In the genomic region with DNA sequence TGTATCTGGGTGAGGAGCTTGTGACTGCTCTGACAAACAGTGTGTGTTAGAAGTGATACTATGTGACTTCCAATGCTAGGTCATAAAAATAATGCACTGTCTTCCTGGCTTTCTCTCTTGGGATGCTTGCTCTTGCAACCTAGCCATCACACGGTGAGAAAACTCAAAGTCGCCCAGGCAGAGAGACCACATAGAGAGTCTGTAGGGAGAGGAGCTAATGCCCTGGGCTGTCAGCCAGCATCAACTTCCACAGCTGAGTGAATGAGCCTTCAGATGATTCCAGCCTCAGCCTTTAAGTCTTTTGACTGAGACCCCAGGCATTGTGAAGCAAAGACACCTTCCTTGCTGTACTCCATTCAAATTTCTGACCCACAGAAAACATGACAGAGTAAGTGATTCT, we compare ENCODE assay signal across 1 cellular context.
TF ChIP-seq lines count a peak whose summit lies in the region.

No MANE protein-coding gene starts in this region.

TF ChIP-seq in SK-N-SH, 30 proteins besides CTCF, POLR2A, EP300 and RAD21:
- TF ChIP-seq RCOR1 (IDR thresholded peaks at IDR 0.05; ENCODE audit: low read length): no peak
- TF ChIP-seq FOXM1 (IDR thresholded peaks at IDR 0.05; ENCODE audit: low read depth): no peak
- TF ChIP-seq SIN3A (IDR thresholded peaks at IDR 0.05; ENCODE audit: borderline replicate concordance, low read depth, low read length): no peak
- TF ChIP-seq GATA2 (CRISPR knock-in tag; IDR thresholded peaks at IDR 0.05): no peak
- TF ChIP-seq, protein P1, sequence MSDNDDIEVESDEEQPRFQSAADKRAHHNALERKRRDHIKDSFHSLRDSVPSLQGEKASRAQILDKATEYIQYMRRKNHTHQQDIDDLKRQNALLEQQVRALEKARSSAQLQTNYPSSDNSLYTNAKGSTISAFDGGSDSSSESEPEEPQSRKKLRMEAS (IDR thresholded peaks at IDR 0.05; ENCODE audit: low read depth): no peak
- TF ChIP-seq, protein P2, sequence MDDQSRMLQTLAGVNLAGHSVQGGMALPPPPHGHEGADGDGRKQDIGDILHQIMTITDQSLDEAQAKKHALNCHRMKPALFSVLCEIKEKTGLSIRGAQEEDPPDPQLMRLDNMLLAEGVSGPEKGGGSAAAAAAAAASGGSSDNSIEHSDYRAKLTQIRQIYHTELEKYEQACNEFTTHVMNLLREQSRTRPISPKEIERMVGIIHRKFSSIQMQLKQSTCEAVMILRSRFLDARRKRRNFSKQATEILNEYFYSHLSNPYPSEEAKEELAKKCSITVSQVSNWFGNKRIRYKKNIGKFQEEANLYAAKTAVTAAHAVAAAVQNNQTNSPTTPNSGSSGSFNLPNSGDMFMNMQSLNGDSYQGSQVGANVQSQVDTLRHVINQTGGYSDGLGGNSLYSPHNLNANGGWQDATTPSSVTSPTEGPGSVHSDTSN (IDR thresholded peaks at IDR 0.05): no peak
- TF ChIP-seq CHD2 (IDR thresholded peaks at IDR 0.05; ENCODE audit: low read length, partially characterized antibody): no peak
- TF ChIP-seq YY1 (IDR thresholded peaks at IDR 0.05; ENCODE audit: low read depth): no peak
- TF ChIP-seq, protein P3, sequence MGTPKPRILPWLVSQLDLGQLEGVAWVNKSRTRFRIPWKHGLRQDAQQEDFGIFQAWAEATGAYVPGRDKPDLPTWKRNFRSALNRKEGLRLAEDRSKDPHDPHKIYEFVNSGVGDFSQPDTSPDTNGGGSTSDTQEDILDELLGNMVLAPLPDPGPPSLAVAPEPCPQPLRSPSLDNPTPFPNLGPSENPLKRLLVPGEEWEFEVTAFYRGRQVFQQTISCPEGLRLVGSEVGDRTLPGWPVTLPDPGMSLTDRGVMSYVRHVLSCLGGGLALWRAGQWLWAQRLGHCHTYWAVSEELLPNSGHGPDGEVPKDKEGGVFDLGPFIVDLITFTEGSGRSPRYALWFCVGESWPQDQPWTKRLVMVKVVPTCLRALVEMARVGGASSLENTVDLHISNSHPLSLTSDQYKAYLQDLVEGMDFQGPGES (IDR thresholded peaks at IDR 0.05; ENCODE audit: low read depth, low read length): no peak
- TF ChIP-seq ELF1 (IDR thresholded peaks at IDR 0.05): no peak
- no peak for TF ChIP-seq TAF1 (IDR thresholded peaks at IDR 0.05; ENCODE audit: borderline replicate concordance, low read depth, low read length)
- TF ChIP-seq, protein P4, sequence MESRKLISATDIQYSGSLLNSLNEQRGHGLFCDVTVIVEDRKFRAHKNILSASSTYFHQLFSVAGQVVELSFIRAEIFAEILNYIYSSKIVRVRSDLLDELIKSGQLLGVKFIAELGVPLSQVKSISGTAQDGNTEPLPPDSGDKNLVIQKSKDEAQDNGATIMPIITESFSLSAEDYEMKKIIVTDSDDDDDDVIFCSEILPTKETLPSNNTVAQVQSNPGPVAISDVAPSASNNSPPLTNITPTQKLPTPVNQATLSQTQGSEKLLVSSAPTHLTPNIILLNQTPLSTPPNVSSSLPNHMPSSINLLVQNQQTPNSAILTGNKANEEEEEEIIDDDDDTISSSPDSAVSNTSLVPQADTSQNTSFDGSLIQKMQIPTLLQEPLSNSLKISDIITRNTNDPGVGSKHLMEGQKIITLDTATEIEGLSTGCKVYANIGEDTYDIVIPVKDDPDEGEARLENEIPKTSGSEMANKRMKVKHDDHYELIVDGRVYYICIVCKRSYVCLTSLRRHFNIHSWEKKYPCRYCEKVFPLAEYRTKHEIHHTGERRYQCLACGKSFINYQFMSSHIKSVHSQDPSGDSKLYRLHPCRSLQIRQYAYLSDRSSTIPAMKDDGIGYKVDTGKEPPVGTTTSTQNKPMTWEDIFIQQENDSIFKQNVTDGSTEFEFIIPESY (IDR thresholded peaks at IDR 0.05; ENCODE audit: borderline replicate concordance, low read depth): no peak
- TF ChIP-seq, protein P5, sequence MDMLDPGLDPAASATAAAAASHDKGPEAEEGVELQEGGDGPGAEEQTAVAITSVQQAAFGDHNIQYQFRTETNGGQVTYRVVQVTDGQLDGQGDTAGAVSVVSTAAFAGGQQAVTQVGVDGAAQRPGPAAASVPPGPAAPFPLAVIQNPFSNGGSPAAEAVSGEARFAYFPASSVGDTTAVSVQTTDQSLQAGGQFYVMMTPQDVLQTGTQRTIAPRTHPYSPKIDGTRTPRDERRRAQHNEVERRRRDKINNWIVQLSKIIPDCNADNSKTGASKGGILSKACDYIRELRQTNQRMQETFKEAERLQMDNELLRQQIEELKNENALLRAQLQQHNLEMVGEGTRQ (IDR thresholded peaks at IDR 0.05; ENCODE audit: borderline replicate concordance, low read depth, low read length): no peak
- TF ChIP-seq FOXJ3 (CRISPR knock-in tag; IDR thresholded peaks at IDR 0.05): no peak
- no peak for TF ChIP-seq TEAD4 (IDR thresholded peaks at IDR 0.05; ENCODE audit: borderline replicate concordance, insufficient read depth)
- no peak for TF ChIP-seq FOSL2 (IDR thresholded peaks at IDR 0.05; ENCODE audit: borderline replicate concordance, low read depth)
- TF ChIP-seq, protein P6, sequence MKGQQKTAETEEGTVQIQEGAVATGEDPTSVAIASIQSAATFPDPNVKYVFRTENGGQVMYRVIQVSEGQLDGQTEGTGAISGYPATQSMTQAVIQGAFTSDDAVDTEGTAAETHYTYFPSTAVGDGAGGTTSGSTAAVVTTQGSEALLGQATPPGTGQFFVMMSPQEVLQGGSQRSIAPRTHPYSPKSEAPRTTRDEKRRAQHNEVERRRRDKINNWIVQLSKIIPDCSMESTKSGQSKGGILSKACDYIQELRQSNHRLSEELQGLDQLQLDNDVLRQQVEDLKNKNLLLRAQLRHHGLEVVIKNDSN (IDR thresholded peaks at IDR 0.05; ENCODE audit: borderline replicate concordance, low read depth): no peak
- TF ChIP-seq EZH2phosphoT487 (IDR thresholded peaks at IDR 0.05; ENCODE audit: borderline replicate concordance, low read depth): no peak
- TF ChIP-seq NFIC (IDR thresholded peaks at IDR 0.05; ENCODE audit: borderline replicate concordance): no peak
